8 cellular contexts compared by ENCODE assay signal in the genomic region with DNA sequence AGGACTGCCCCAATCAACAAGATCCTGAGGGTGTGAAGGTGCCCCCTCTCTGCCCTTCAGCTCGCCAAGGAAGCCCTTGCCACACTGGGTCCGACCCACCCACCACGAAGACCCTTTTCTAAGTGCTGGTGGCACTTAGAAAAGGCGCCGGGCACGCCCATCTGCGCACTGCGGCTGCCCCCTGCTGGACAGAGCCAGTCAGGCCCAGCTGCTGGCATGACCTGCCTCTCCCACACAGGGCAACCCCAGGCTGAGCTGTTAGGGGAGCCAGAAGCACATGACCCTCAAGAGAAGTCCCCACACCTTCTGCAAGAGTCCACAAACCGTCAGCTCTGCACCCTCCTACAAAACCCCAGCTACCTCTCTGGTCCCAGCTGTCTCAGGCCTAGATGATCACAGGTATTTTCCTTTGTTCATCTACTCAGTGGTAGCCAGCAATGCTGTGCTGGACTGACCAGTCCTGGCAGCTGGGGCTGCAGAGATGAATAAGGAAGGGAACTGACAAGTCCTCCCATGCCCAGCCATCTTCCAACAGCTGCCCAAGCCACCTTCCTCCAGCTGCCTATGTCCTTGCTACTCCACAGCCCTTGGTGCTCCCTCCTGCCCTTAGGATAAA. TPM values are rescaled to one million over a fixed set of nuclear protein-coding genes. Genes with fewer than 3 reads are reported as not detected.
DNase-seq lines count a peak whose midpoint lies in the region; ATAC-seq and TF ChIP-seq lines count a peak whose summit lies in the region.

No MANE protein-coding gene starts in this region.

- no peaks in the 10 kb centered on the region for H3K36me3 ChIP-seq in HAP-1 (replicated peaks)

- H3K9me3 ChIP-seq in HAP-1: no peaks in the 10 kb centered on the region

- H3K4me1 Mint-ChIP-seq in naive B cell: no peaks in the 10 kb centered on the region
- H3K4me1 Mint-ChIP-seq in stimulated activated effector memory CD8-positive, alpha-beta T cell treated with anti-CD3 and anti-CD28 coated beads, Interleukin-12 subunit alpha, Interleukin-12 subunit beta, amount 100 ng/mL, for 72 hours: no peaks in the 10 kb centered on the region

- ATAC-seq in naive B cell (ENCODE audit: low read depth in 2 of 2) (peak; percentile 75 to 89), HG03469 (IDR thresholded peaks at IDR 0.05; ENCODE audit: unreplicated experiment) (no peak)
- ATAC-seq in stimulated activated effector memory CD8-positive, alpha-beta T cell treated with anti-CD3 and anti-CD28 coated beads, Interleukin-12 subunit alpha, Interleukin-12 subunit beta, amount 100 ng/mL, for 72 hours: peak; percentile 80

- no peaks in the 10 kb centered on the region for H3K36me3 Mint-ChIP-seq in naive B cell
- no peaks in the 10 kb centered on the region for H3K36me3 Mint-ChIP-seq in stimulated activated effector memory CD8-positive, alpha-beta T cell treated with anti-CD3 and anti-CD28 coated beads, Interleukin-12 subunit alpha, Interleukin-12 subunit beta, amount 100 ng/mL, for 72 hours

- peaks cover 4% of the 10 kb centered on the region for H3K27me3 ChIP-seq in HAP-1 (ENCODE audit: low read depth)

- peak; percentile 86 for TF ChIP-seq CTCF in epithelial cell of esophagus (IDR thresholded peaks at IDR 0.05; ENCODE audit: insufficient read depth, low read depth, low read length, missing control alignments)

- no peak overlapping the region for H3K27ac Mint-ChIP-seq in naive B cell
- peak overlapping the region; percentile 52 for H3K27ac Mint-ChIP-seq in stimulated activated effector memory CD8-positive, alpha-beta T cell treated with anti-CD3 and anti-CD28 coated beads, Interleukin-12 subunit alpha, Interleukin-12 subunit beta, amount 100 ng/mL, for 72 hours

- DNase-seq in CD1c-positive myeloid dendritic cell (ENCODE audit: extremely low spot score) (peak; percentile 68), HAP-1 (ENCODE audit: low spot score in 2 of 2) (peak; percentile 47 to 85), NCI-H82 (lab: John Stamatoyannopoulos, UW) (peak; percentile 83), epithelial cell of esophagus (ENCODE audit: low read depth) (peak; percentile 58), naive B cell (peak; percentile 55)
- DNase-seq in activated CD8-positive, alpha-beta memory T cell treated with anti-CD3 and anti-CD28 coated beads, Interleukin-2, amount 50 U/mL, for 1 hour (ENCODE audit: extremely low read depth): peak; percentile 16
- peak; percentile 70 to 82 for DNase-seq in stimulated activated effector memory CD8-positive, alpha-beta T cell treated with anti-CD3 and anti-CD28 coated beads, Interleukin-12 subunit alpha, Interleukin-12 subunit beta, amount 100 ng/mL, for 72 hours (ENCODE audit: low spot score in 2 of 2)

- H3K4me3 Mint-ChIP-seq in naive B cell: no peak overlapping the region
- no peak overlapping the region for H3K4me3 Mint-ChIP-seq in stimulated activated effector memory CD8-positive, alpha-beta T cell treated with anti-CD3 and anti-CD28 coated beads, Interleukin-12 subunit alpha, Interleukin-12 subunit beta, amount 100 ng/mL, for 72 hours

- peaks cover 4 to 47% (median 42%) of the 10 kb centered on the region in 3 donors for H3K27me3 Mint-ChIP-seq in naive B cell

- no peaks in the 10 kb centered on the region for H3K4me1 ChIP-seq in HAP-1

- no peak overlapping the region for H3K4me3 ChIP-seq in HAP-1
- H3K4me3 ChIP-seq in epithelial cell of esophagus (ENCODE audit: low read length): no peak overlapping the region

- no peaks in the 10 kb centered on the region for H3K9me3 Mint-ChIP-seq in naive B cell
- no peaks in the 10 kb centered on the region for H3K9me3 Mint-ChIP-seq in stimulated activated effector memory CD8-positive, alpha-beta T cell treated with anti-CD3 and anti-CD28 coated beads, Interleukin-12 subunit alpha, Interleukin-12 subunit beta, amount 100 ng/mL, for 72 hours

- in situ Hi-C loops in HAP-1 (cut with MboI; ENCODE audit: low sequenced_read_pairs): loop anchor here (25.0 kb wide), 2 partner anchors 722 to 847 kb away; no protein-coding TSS in a partner anchor

RNA-seq across cellular contexts. Expression of gene ZC3H12A, which starts 40.0 kb away (rescaled TPM):
- 10 to 100 TPM; 15.5 to 26.7 (median 17.6) TPM for polyA plus RNA-seq in naive B cell (ENCODE audit: low read depth in 6 of 6)

Comparison
In these comparisons a context has a peak if more than half of its experiments do, and no peak if none do; other contexts are left out.
1. DNase-seq: peak in every context shown above with its lines; median percentile 83 in NCI-H82; 76 in stimulated activated effector memory CD8-positive, alpha-beta T cell treated with anti-CD3 and anti-CD28 coated beads, Interleukin-12 subunit alpha, Interleukin-12 subunit beta, amount 100 ng/mL, for 72 hours; 68 in CD1c-positive myeloid dendritic cell; 66 in HAP-1; 58 in epithelial cell of esophagus; 55 in naive B cell; 16 in activated CD8-positive, alpha-beta memory T cell treated with anti-CD3 and anti-CD28 coated beads, Interleukin-2, amount 50 U/mL, for 1 hour.